Comparison of ENCODE assay signal across 16 cellular contexts in the genomic region with DNA sequence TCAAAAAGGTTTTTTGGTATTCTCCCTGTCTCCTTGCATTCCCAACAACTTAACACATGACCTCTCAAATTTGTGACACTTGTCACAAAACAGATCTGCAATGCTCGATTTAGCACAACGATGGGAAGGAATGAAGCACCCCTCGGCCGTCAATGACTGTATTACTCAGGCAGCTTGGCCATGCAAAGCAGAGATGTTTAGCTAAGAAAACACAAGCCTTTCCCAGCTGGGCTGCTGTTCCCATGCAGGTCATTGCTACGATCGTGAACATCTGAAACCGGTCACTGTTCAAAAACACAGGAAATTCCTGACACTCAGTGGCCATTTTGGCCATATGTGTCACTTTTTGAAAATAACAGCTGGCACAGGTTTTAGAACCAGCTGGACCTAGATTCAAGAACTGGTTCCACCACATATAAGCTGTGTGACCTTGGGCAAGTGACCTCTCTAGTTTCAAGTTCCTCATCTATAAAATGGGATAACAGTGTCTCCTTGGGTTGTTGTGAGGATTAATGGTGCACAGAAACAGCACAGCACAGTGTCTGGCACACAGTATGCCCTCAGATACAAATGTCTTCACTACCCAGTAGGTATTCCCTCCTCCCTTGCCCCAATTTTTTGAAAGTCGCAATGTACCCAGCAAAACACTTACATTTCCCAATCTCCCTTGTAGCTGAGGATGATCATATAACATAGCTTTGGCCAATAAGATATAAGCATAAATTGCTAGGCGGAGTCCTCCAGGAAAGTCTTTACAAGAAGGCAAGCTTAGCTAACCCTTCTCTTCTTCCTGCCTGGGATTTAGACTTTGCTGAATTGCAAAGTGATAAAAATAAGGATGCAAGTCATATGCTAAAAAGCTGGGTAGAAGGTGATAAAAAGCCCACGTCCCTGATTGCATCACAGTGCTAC.
"Had no signal": no experiment of that assay in that cellular context is flagged by ENCODE, and none has a peak within 500 bp of the region (broad histone marks: within the 10 kb centered on the region; RNA-seq: fewer than 3 reads in every experiment).

No MANE protein-coding gene starts in this region.

- H3K9me3 ChIP-seq: psoas muscle, sigmoid colon, upper lobe of left lung had no signal

- H3K4me3 Mint-ChIP-seq: activated CD4-positive, alpha-beta memory T cell treated with anti-CD3 and anti-CD28 coated beads, Interleukin-2, amount 10 ng/mL, durations not matched to agents 7 days and 5 days; activated T-cell treated with anti-CD3 and anti-CD28 coated beads, Interleukin-2, amount 50 U/mL, for 72 hours; dendritic cell treated with granulocyte-macrophage colony-stimulating factor and Interleukin-4, amounts not matched to agents 40 ng/mL and 50 ng/mL, for 4 days; memory B cell; nephron had no signal

- ATAC-seq: activated T-cell treated with anti-CD3 and anti-CD28 coated beads, Interleukin-2, amount 50 U/mL, for 72 hours; psoas muscle had no signal

- H3K4me1 Mint-ChIP-seq: memory B cell, nephron had no signal

- H3K27ac Mint-ChIP-seq: activated CD4-positive, alpha-beta memory T cell treated with anti-CD3 and anti-CD28 coated beads, Interleukin-2, amount 10 ng/mL, durations not matched to agents 7 days and 5 days; activated T-cell treated with anti-CD3 and anti-CD28 coated beads, Interleukin-2, amount 50 U/mL, for 72 hours; dendritic cell treated with granulocyte-macrophage colony-stimulating factor and Interleukin-4, amounts not matched to agents 40 ng/mL and 50 ng/mL, for 4 days; memory B cell; nephron had no signal

- DNase-seq: activated CD4-positive, alpha-beta memory T cell treated with anti-CD3 and anti-CD28 coated beads, Interleukin-2, amount 10 ng/mL, durations not matched to agents 7 days and 5 days; activated CD4-positive, alpha-beta T cell treated with anti-CD3 and anti-CD28 coated beads for 1 hour; activated CD8-positive, alpha-beta memory T cell treated with anti-CD3 and anti-CD28 coated beads, Interleukin-2, amount 50 U/mL, for 4 hours; activated T-cell treated with anti-CD3 and anti-CD28 coated beads, Interleukin-2, amount 50 U/mL, for 72 hours; central memory CD4-positive, alpha-beta T cell; hypothalamus; psoas muscle; sigmoid colon; stimulated activated CD4-positive, alpha-beta T cell treated with anti-CD3 and anti-CD28 coated beads, Interleukin-12 subunit alpha, Interleukin-12 subunit beta, amount 100 ng/mL, for 4 hours; stimulated activated naive CD4-positive, alpha-beta T cell; substantia nigra; T1000; upper lobe of left lung had no signal

- H3K27me3 Mint-ChIP-seq: activated CD4-positive, alpha-beta memory T cell treated with anti-CD3 and anti-CD28 coated beads, Interleukin-2, amount 10 ng/mL, durations not matched to agents 7 days and 5 days; memory B cell had no signal

- H3K9me3 Mint-ChIP-seq: activated CD4-positive, alpha-beta memory T cell treated with anti-CD3 and anti-CD28 coated beads, Interleukin-2, amount 10 ng/mL, durations not matched to agents 7 days and 5 days; activated T-cell treated with anti-CD3 and anti-CD28 coated beads, Interleukin-2, amount 50 U/mL, for 72 hours; dendritic cell treated with granulocyte-macrophage colony-stimulating factor and Interleukin-4, amounts not matched to agents 40 ng/mL and 50 ng/mL, for 4 days; memory B cell; nephron had no signal
